8 cellular contexts compared by ENCODE assay signal in the genomic region with DNA sequence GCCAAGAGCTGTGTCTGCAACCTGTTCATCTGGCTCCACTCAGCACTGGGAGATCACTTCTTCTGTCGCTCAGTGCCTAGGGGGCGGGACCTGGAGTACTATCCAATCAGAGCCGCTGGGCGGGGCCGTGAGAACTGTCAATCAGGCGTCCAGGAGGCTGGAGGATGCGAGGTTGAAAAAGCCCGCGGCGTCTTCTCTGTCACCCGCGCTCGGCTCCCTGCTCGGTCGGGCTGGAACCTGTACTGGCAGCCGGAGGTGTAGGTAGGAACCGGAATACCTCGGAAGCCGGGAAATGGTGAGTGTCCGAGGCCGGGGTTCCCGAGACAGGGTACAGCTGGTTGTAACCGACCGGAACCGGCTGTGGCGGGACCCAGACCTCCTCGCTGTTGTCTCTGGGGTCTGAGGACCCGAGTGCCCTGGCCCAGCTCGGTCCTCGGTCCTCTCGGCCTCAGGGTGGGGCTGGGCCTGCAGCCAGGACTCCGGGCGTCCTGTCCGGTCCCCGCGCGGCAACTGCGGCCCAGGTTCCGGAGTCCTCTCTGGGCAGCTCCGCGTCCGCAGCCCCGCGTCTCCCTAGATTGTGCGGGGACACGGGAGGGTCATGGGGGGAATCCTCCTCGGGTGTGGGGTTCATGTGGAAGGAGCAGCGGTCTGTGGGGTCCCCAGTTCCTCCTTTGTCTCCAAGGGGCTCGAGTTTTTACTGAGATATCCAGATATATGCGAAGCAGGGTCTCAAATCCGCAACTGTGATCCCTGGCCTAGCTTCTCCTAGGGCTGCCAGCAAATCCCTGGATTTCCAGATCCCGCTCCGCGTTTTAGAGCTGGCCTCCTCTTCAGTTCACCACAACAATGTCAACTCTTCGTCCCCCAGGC. TPM values are rescaled to one million over a fixed set of nuclear protein-coding genes. Genes with fewer than 3 reads are reported as not detected.
A peak's percentile ranks its signal among the peaks of the same experiment; 100 is the strongest.
DNase-seq lines count a peak whose midpoint lies in the region; ATAC-seq, FAIRE-seq and TF ChIP-seq lines count a peak whose summit lies in the region.

No MANE protein-coding gene starts in this region.

- H3K36me3 ChIP-seq in Peyer's patch, result no peaks in the 10 kb centered on the region

- H3K9me3 ChIP-seq in Peyer's patch, result no peaks in the 10 kb centered on the region

- peak overlapping the region in 3 of 4 donors; percentile 1 to 79 (median 35) for H3K27ac ChIP-seq in Peyer's patch

- H3K9me3 Mint-ChIP-seq in activated T-helper 1 cell treated with anti-CD3 and anti-CD28 coated beads, Interleukin-12 subunit alpha, Interleukin-12 subunit beta, Interleukin-2, Interleukin-4 antibody, amounts not matched to agents 30 ng/mL and 10 ng/mL and 1 ng/mL, durations not matched to agents 14 hours and 24 hours and 36 hours, result peaks cover 22% of the 10 kb centered on the region
- peaks cover 0 to 4% (median 0%) of the 10 kb centered on the region in 9 donors for H3K9me3 Mint-ChIP-seq in naive thymus-derived CD8-positive, alpha-beta T cell
- peaks cover 3% of the 10 kb centered on the region for H3K9me3 Mint-ChIP-seq in stimulated activated memory B cell treated with anti-CD40 and anti-IgM and Interleukin-4, amounts not matched to agents 10 μg/mL and 1 μg/mL and 100 μg/mL, for 72 hours

- DNase-seq in D721Med (ENCODE audit: insufficient read length, low spot score) (peak; percentile 86), Peyer's patch (peak; percentile 89 to 99 (median 98)), fibroblast of mammary gland (ENCODE audit: low read depth) (peak; percentile 86)
- DNase-seq in Jurkat, Clone E6-1 (ENCODE audit: low read depth, low spot score), result peak; percentile 92
- DNase-seq in activated T-helper 1 cell treated with anti-CD3 and anti-CD28 coated beads, Interleukin-12 subunit alpha, Interleukin-12 subunit beta, Interleukin-2, Interleukin-4 antibody, amounts not matched to agents 30 ng/mL and 10 ng/mL and 1 ng/mL, durations not matched to agents 14 hours and 24 hours and 36 hours (ENCODE audit: low spot score), result peak; percentile 78
- DNase-seq in naive thymus-derived CD8-positive, alpha-beta T cell, result peak; percentile 72 to 90 (median 82)

- no peaks in the 10 kb centered on the region for H3K27me3 Mint-ChIP-seq in activated T-helper 1 cell treated with anti-CD3 and anti-CD28 coated beads, Interleukin-12 subunit alpha, Interleukin-12 subunit beta, Interleukin-2, Interleukin-4 antibody, amounts not matched to agents 30 ng/mL and 10 ng/mL and 1 ng/mL, durations not matched to agents 14 hours and 24 hours and 36 hours (ENCODE audit: insufficient read depth)
- peaks cover 6 to 29% (median 7%) of the 10 kb centered on the region in 5 donors for H3K27me3 Mint-ChIP-seq in naive thymus-derived CD8-positive, alpha-beta T cell
- H3K27me3 Mint-ChIP-seq in stimulated activated memory B cell treated with anti-CD40 and anti-IgM and Interleukin-4, amounts not matched to agents 10 μg/mL and 1 μg/mL and 100 μg/mL, for 72 hours, result peaks cover 9% of the 10 kb centered on the region

- peaks cover 3% of the 10 kb centered on the region for H3K36me3 Mint-ChIP-seq in activated T-helper 1 cell treated with anti-CD3 and anti-CD28 coated beads, Interleukin-12 subunit alpha, Interleukin-12 subunit beta, Interleukin-2, Interleukin-4 antibody, amounts not matched to agents 30 ng/mL and 10 ng/mL and 1 ng/mL, durations not matched to agents 14 hours and 24 hours and 36 hours (ENCODE audit: low read depth)
- H3K36me3 Mint-ChIP-seq in naive thymus-derived CD8-positive, alpha-beta T cell, result peaks cover 0 to 5% (median 0%) of the 10 kb centered on the region in 3 donors
- no peaks in the 10 kb centered on the region for H3K36me3 Mint-ChIP-seq in stimulated activated memory B cell treated with anti-CD40 and anti-IgM and Interleukin-4, amounts not matched to agents 10 μg/mL and 1 μg/mL and 100 μg/mL, for 72 hours

- peak; percentile 91 for ATAC-seq in GM21619 (IDR thresholded peaks at IDR 0.05; ENCODE audit: unreplicated experiment)
- ATAC-seq in naive thymus-derived CD8-positive, alpha-beta T cell, result peak; percentile 100
- peak; percentile 99 for ATAC-seq in stimulated activated memory B cell treated with anti-CD40 and anti-IgM and Interleukin-4, amounts not matched to agents 10 μg/mL and 1 μg/mL and 100 μg/mL, for 72 hours

- H3K27me3 ChIP-seq in Peyer's patch, result no peaks in the 10 kb centered on the region

- peak overlapping the region; percentile 87 for H3K4me3 ChIP-seq in Jurkat, Clone E6-1 (ENCODE audit: low read length)
- H3K4me3 ChIP-seq in Peyer's patch, result peak overlapping the region; percentile 38 to 82 (median 61)
- H3K4me3 ChIP-seq in fibroblast of mammary gland (ENCODE audit: control insufficient read depth, low read depth, low read length), result peak overlapping the region; percentile 81

- H3K4me3 Mint-ChIP-seq in activated T-helper 1 cell treated with anti-CD3 and anti-CD28 coated beads, Interleukin-12 subunit alpha, Interleukin-12 subunit beta, Interleukin-2, Interleukin-4 antibody, amounts not matched to agents 30 ng/mL and 10 ng/mL and 1 ng/mL, durations not matched to agents 14 hours and 24 hours and 36 hours, result peak overlapping the region; percentile 77
- peak overlapping the region; percentile 62 to 83 (median 75) for H3K4me3 Mint-ChIP-seq in naive thymus-derived CD8-positive, alpha-beta T cell
- H3K4me3 Mint-ChIP-seq in stimulated activated memory B cell treated with anti-CD40 and anti-IgM and Interleukin-4, amounts not matched to agents 10 μg/mL and 1 μg/mL and 100 μg/mL, for 72 hours, result peak overlapping the region; percentile 77

- POLR2A ChIA-PET in naive thymus-derived CD8-positive, alpha-beta T cell (lab: Charles Lee), result interaction anchor here (0.6 kb wide), 1 partner anchor 1964 kb away, joined by 3 read pairs; no protein-coding TSS in a partner anchor

- TF ChIP-seq POLR2A in Peyer's patch (IDR thresholded peaks at IDR 0.05), result peak; percentile 18 to 23

- H3K27ac Mint-ChIP-seq in activated T-helper 1 cell treated with anti-CD3 and anti-CD28 coated beads, Interleukin-12 subunit alpha, Interleukin-12 subunit beta, Interleukin-2, Interleukin-4 antibody, amounts not matched to agents 30 ng/mL and 10 ng/mL and 1 ng/mL, durations not matched to agents 14 hours and 24 hours and 36 hours, result no peak overlapping the region
- peak overlapping the region in 1 of 10 donors; percentile 29 for H3K27ac Mint-ChIP-seq in naive thymus-derived CD8-positive, alpha-beta T cell
- no peak overlapping the region for H3K27ac Mint-ChIP-seq in stimulated activated memory B cell treated with anti-CD40 and anti-IgM and Interleukin-4, amounts not matched to agents 10 μg/mL and 1 μg/mL and 100 μg/mL, for 72 hours

- no peaks in the 10 kb centered on the region for H3K4me1 Mint-ChIP-seq in activated T-helper 1 cell treated with anti-CD3 and anti-CD28 coated beads, Interleukin-12 subunit alpha, Interleukin-12 subunit beta, Interleukin-2, Interleukin-4 antibody, amounts not matched to agents 30 ng/mL and 10 ng/mL and 1 ng/mL, durations not matched to agents 14 hours and 24 hours and 36 hours (ENCODE audit: low read depth)
- peaks cover 0 to 11% (median 5%) of the 10 kb centered on the region in 4 donors for H3K4me1 Mint-ChIP-seq in naive thymus-derived CD8-positive, alpha-beta T cell
- no peaks in the 10 kb centered on the region for H3K4me1 Mint-ChIP-seq in stimulated activated memory B cell treated with anti-CD40 and anti-IgM and Interleukin-4, amounts not matched to agents 10 μg/mL and 1 μg/mL and 100 μg/mL, for 72 hours

- H3K4me1 ChIP-seq in Peyer's patch, result peaks cover 0 to 5% (median 2%) of the 10 kb centered on the region in 4 donors

- no peak for TF ChIP-seq CTCF in D721Med (IDR thresholded peaks at IDR 0.05; ENCODE audit: insufficient read depth, missing control alignments)
- TF ChIP-seq CTCF in Peyer's patch (IDR thresholded peaks at IDR 0.05), result no peak
- TF ChIP-seq CTCF in fibroblast of mammary gland (conservative IDR thresholded peaks at IDR 0.05; ENCODE audit: control insufficient read depth, insufficient read depth, low read depth, low read length), result no peak

- FAIRE-seq in D721Med (lab: Jason Lieb, UNC), result no peak

- intact Hi-C loops in activated T-helper 1 cell treated with anti-CD3 and anti-CD28 coated beads, Interleukin-12 subunit alpha, Interleukin-12 subunit beta, Interleukin-2, Interleukin-4 antibody, amounts not matched to agents 30 ng/mL and 10 ng/mL and 1 ng/mL, durations not matched to agents 14 hours and 24 hours and 36 hours (cut with micrococcal nuclease), result loop anchor here (1.0 kb wide), 3 partner anchors 43 to 259 kb away; a partner anchor contains a TSS

RNA-seq across cellular contexts. Expression of a gene that starts 42.6 kb away (rescaled TPM):
- polyA plus RNA-seq in Jurkat, Clone E6-1 (2012; ENCODE audit: insufficient read depth, insufficient read length), result 5.8 TPM
- total RNA-seq in Peyer's patch, result 10 to 100 TPM in 1 of 4 donors, 1 to 10 TPM in 3; 4.4 to 10.7 (median 5.5) TPM
- 4.3 and 5.2 TPM in 2 replicates for total RNA-seq in activated T-helper 1 cell treated with anti-CD3 and anti-CD28 coated beads, Interleukin-12 subunit alpha, Interleukin-12 subunit beta, Interleukin-2, Interleukin-4 antibody, amounts not matched to agents 30 ng/mL and 10 ng/mL and 1 ng/mL, durations not matched to agents 14 hours and 24 hours and 36 hours
- total RNA-seq in naive thymus-derived CD8-positive, alpha-beta T cell, result 10 to 100 TPM; 17.3 to 17.5 TPM
- 10 to 100 TPM in 1 of 3 donors, 1 to 10 TPM in 2; 7.7 to 11.9 (median 7.9) TPM for polyA plus RNA-seq in naive thymus-derived CD8-positive, alpha-beta T cell

Comparison
In these comparisons a context has a peak if more than half of its experiments do, and no peak if none do; other contexts are left out.
1. Peak in every context shown above with its lines: DNase-seq, ATAC-seq, H3K4me3 ChIP-seq and H3K27ac ChIP-seq.